Comparison of ENCODE assay signal across 14 cellular contexts in genomic region chr15:74209997-74210573, GRCh38. TPM values are rescaled to one million over a fixed set of nuclear protein-coding genes. Genes with fewer than 3 reads are reported as not detected.
DNase-seq lines count a peak whose midpoint lies in the region; ATAC-seq and TF ChIP-seq lines count a peak whose summit lies in the region.
"Had no signal": no experiment of that assay in that cellular context is flagged by ENCODE, and none has a peak within 500 bp of the region (broad histone marks: within the 10 kb centered on the region; RNA-seq: fewer than 3 reads in every experiment).

No MANE protein-coding gene starts in this region.

- DNase-seq in GM23338 (ENCODE audit: low spot score) (no peak), SK-N-SH (no peak), fibroblast of pulmonary artery (ENCODE audit: low read depth) (peak; percentile 97), retinal pigment epithelial cell (ENCODE audit: low read depth) (peak; percentile 76), HAP-1 (ENCODE audit: low spot score in 2 of 2) (no peak), NCI-H510A treated with DMSO at 0.1 percent for 48 hours (lab: John Stamatoyannopoulos, UW) (no peak), cortex of kidney (lab: John Stamatoyannopoulos, UW) (no peak)
- DNase-seq: activated effector memory CD4-positive, alpha-beta T cell treated with Interleukin-2 at 50 U/mL for 16 hours; Calu3; dorsolateral prefrontal cortex; hypothalamus; NCI-H526 treated with DMSO at 0.1 percent for 48 hours had no signal

- no peak overlapping the region for H3K27ac ChIP-seq in GM23338 (ENCODE audit: low read depth)
- peak overlapping the region; percentile 61 to 82 for H3K27ac ChIP-seq in SK-N-SH (ENCODE audit: low read depth in 2 of 2, low read length in 1 of 2)

- H3K36me3 Mint-ChIP-seq in GM23338 (ENCODE audit: low read depth), result peaks cover 26% of the 10 kb centered on the region

- POLR2A ChIA-PET in SK-N-SH (lab: Yijun Ruan, JAX), result interaction anchor here (1.2 kb wide), 1 partner anchor 12 kb away, joined by 6 read pairs; no protein-coding TSS in a partner anchor

- H3K4me2 ChIP-seq in GM23338, result peak overlapping the region; percentile 77
- H3K4me2 ChIP-seq in SK-N-SH, result peak overlapping the region; percentile 17

- peaks cover 9% of the 10 kb centered on the region for H3F3A ChIP-seq in GM23338 (replicated peaks; ENCODE audit: low read depth)
- H3F3A ChIP-seq in SK-N-SH (replicated peaks; ENCODE audit: insufficient read depth), result peaks cover 18% of the 10 kb centered on the region

- H3K9ac ChIP-seq in SK-N-SH, result peak overlapping the region; percentile 55

- H3K36me3 ChIP-seq in GM23338 (ENCODE audit: insufficient read depth), result no peaks in the 10 kb centered on the region
- no peaks in the 10 kb centered on the region for H3K36me3 ChIP-seq in SK-N-SH (replicated peaks in 1 of 2; ENCODE audit: control insufficient read depth in 1 of 2, insufficient read depth in 2 of 2, low read length in 1 of 2)
- H3K36me3 ChIP-seq in HAP-1 (replicated peaks), result no peaks in the 10 kb centered on the region

- H3K27me3 Mint-ChIP-seq in GM23338 (ENCODE audit: insufficient read depth, low read depth, poor library complexity), result peaks cover 41% of the 10 kb centered on the region

- in situ Hi-C loops in HAP-1 (cut with MboI; ENCODE audit: low sequenced_read_pairs), result loop anchor here (10.0 kb wide), 1 partner anchor 1535 kb away; no protein-coding TSS in a partner anchor

- TF ChIP-seq RAD21 in SK-N-SH (IDR thresholded peaks at IDR 0.05; ENCODE audit: low read length), result no peak

- no peaks in the 10 kb centered on the region; the same call in 1 of the 3 replicates for H3K9me3 Mint-ChIP-seq in GM23338

- CTCF ChIA-PET in SK-N-SH (lab: Yijun Ruan, JAX), result interaction anchor here (0.7 to 1.2 kb wide), 5 partner anchors 10 to 166 kb away, joined by 3 to 6 read pairs (median 3); no protein-coding TSS in a partner anchor

- WGBS in SK-N-SH (ENCODE audit: low lambda C conversion rate), result 26% methylated on average over 4 of the region's 4 CpGs

- H3K4me1 ChIP-seq in GM23338 (ENCODE audit: insufficient read depth), result peaks cover 65% of the 10 kb centered on the region
- H3K4me1 ChIP-seq in SK-N-SH (ENCODE audit: control insufficient read depth in 1 of 2, insufficient read depth in 2 of 2, low read depth in 1 of 2, low read length in 1 of 2), result peaks cover 25 to 53% of the 10 kb centered on the region in 2 experiments
- H3K4me1 ChIP-seq in HAP-1, result peaks cover 31% of the 10 kb centered on the region

- no peak overlapping the region; the same call in 1 of the 2 replicates for H3K27ac Mint-ChIP-seq in GM23338

- peaks cover 28% of the 10 kb centered on the region for H3K27me3 ChIP-seq in GM23338 (ENCODE audit: insufficient read depth)
- no peaks in the 10 kb centered on the region for H3K27me3 ChIP-seq in SK-N-SH (ENCODE audit: insufficient read depth)
- H3K27me3 ChIP-seq in HAP-1 (ENCODE audit: low read depth), result no peaks in the 10 kb centered on the region
- H3K27me3 ChIP-seq: dorsolateral prefrontal cortex had no signal

- H4K20me1 ChIP-seq in GM23338 (replicated peaks; ENCODE audit: insufficient read depth) (no peaks in the 10 kb centered on the region), SK-N-SH (ENCODE audit: insufficient read depth) (no peaks in the 10 kb centered on the region)

- no peak for TF ChIP-seq CTCF in GM23338 (conservative IDR thresholded peaks at IDR 0.05; ENCODE audit: low read depth in 2 of 2)
- TF ChIP-seq CTCF in SK-N-SH (IDR thresholded peaks at IDR 0.05), result no peak
- no peak for TF ChIP-seq CTCF in fibroblast of pulmonary artery (IDR thresholded peaks at IDR 0.05; ENCODE audit: low read length, missing control alignments)
- TF ChIP-seq CTCF in retinal pigment epithelial cell (conservative IDR thresholded peaks at IDR 0.05; ENCODE audit: low read depth, low read length), result no peak

- peaks cover 83% of the 10 kb centered on the region for H3K4me1 Mint-ChIP-seq in GM23338

- H3K79me2 ChIP-seq in GM23338 (replicated peaks; ENCODE audit: insufficient read depth), result no peaks in the 10 kb centered on the region
- H3K79me2 ChIP-seq in SK-N-SH (ENCODE audit: insufficient read depth), result no peaks in the 10 kb centered on the region

- ATAC-seq in GM23338 (no peak), GM21515 (IDR thresholded peaks at IDR 0.05; ENCODE audit: unreplicated experiment) (no peak)

- H2AFZ ChIP-seq in GM23338 (no peak overlapping the region), SK-N-SH (ENCODE audit: low read depth) (no peak overlapping the region)

- peak in 1 of 2 experiments; percentile 38; a peak in 1 of 4 replicates for TF ChIP-seq EP300 in SK-N-SH (IDR thresholded peaks at IDR 0.05; ENCODE audit: borderline replicate concordance in 1 of 2, low read depth in 1 of 2, low read length in 1 of 2)

- H3K9me2 ChIP-seq in GM23338 (ENCODE audit: insufficient read depth), result no peaks in the 10 kb centered on the region
- no peaks in the 10 kb centered on the region for H3K9me2 ChIP-seq in SK-N-SH

- peak overlapping the region; percentile 38; the same call in 1 of the 2 replicates for H3K4me3 ChIP-seq in GM23338
- H3K4me3 ChIP-seq in SK-N-SH (ENCODE audit: low read depth in 2 of 2, low read length in 1 of 2), result no peak overlapping the region
- no peak overlapping the region for H3K4me3 ChIP-seq in fibroblast of pulmonary artery (replicated peaks; ENCODE audit: low read depth, low read length)
- H3K4me3 ChIP-seq in retinal pigment epithelial cell (ENCODE audit: low read length), result no peak overlapping the region
- H3K4me3 ChIP-seq in HAP-1, result no peak overlapping the region
- H3K4me3 ChIP-seq: dorsolateral prefrontal cortex had no signal

- H3K4me3 Mint-ChIP-seq in GM23338, result no peak overlapping the region; the same call in 2 of the 3 replicates

- H3K9me3 ChIP-seq in SK-N-SH (no peaks in the 10 kb centered on the region), HAP-1 (no peaks in the 10 kb centered on the region)

TF ChIP-seq in GM23338, 12 proteins besides CTCF, POLR2A, EP300 and RAD21 (continues in another document):
- TF ChIP-seq STAT1 (IDR thresholded peaks at IDR 0.05; ENCODE audit: unreplicated experiment), result no peak
- TF ChIP-seq ZNF331 (CRISPR knock-in tag; IDR thresholded peaks at IDR 0.05; ENCODE audit: low read depth), result no peak
- TF ChIP-seq JUNB (IDR thresholded peaks at IDR 0.05; ENCODE audit: unreplicated experiment), result no peak
- no peak for TF ChIP-seq POLR2AphosphoS5 (IDR thresholded peaks at IDR 0.05; ENCODE audit: low read depth)
- no peak for TF ChIP-seq EZH2phosphoT487 (IDR thresholded peaks at IDR 0.05; ENCODE audit: unreplicated experiment)

TF ChIP-seq in SK-N-SH, 30 proteins besides CTCF, POLR2A, EP300 and RAD21 (continues in another document):
- TF ChIP-seq NFIC (IDR thresholded peaks at IDR 0.05; ENCODE audit: borderline replicate concordance) (peak; percentile 91), MAX (IDR thresholded peaks at IDR 0.05; ENCODE audit: low read depth) (no peak), MEF2A (IDR thresholded peaks at IDR 0.05; ENCODE audit: borderline replicate concordance, low read depth) (no peak), JUND (IDR thresholded peaks at IDR 0.05) (peak; percentile 80), MXI1 (IDR thresholded peaks at IDR 0.05; ENCODE audit: low read depth, low read length) (no peak), EZH2phosphoT487 (IDR thresholded peaks at IDR 0.05; ENCODE audit: borderline replicate concordance, low read depth) (no peak), ELF1 (IDR thresholded peaks at IDR 0.05) (no peak), SMC3 (IDR thresholded peaks at IDR 0.05; ENCODE audit: low read depth, low read length) (no peak), PBX3 (IDR thresholded peaks at IDR 0.05) (peak; percentile 94), NRF1 (IDR thresholded peaks at IDR 0.05; ENCODE audit: low read depth, low read length) (no peak), FOXJ3 (CRISPR knock-in tag; IDR thresholded peaks at IDR 0.05) (no peak), TCF12 (IDR thresholded peaks at IDR 0.05) (peak; percentile 74), YY1 (IDR thresholded peaks at IDR 0.05; ENCODE audit: low read depth) (no peak), SIN3A (IDR thresholded peaks at IDR 0.05; ENCODE audit: borderline replicate concordance, low read depth, low read length) (no peak)

RNA-seq across cellular contexts. Expression of gene STRA6, which starts 7.5 kb away (rescaled TPM):
- 9.9 and 14.1 TPM in 2 replicates for total RNA-seq in GM23338 (2014; rRNA removed; shearing (Covaris generic))
- 8.2 TPM in 2 replicates for polyA plus RNA-seq in GM23338 (2016; fragmentation: Nextera tagmentation; extraction: Ambion mirVana)
- polyA plus RNA-seq in SK-N-SH (2012; rRNA removed), result 27.9 and 31.0 TPM in 2 replicates
- polyA plus RNA-seq in SK-N-SH (2012; cell fraction: cytosol; rRNA removed), result 7.3 and 13.0 TPM in 2 replicates
- 140 and 152 TPM in 2 replicates for polyA plus RNA-seq in SK-N-SH (2012; cell fraction: nucleus; rRNA removed)
- total RNA-seq: SK-MEL-5 had no signal

RNA-seq across cellular contexts. Expression of gene CCDC33, which starts 26.0 kb away (rescaled TPM):
- 0.27 and 2.6 TPM in 2 replicates for total RNA-seq in GM23338 (2014; rRNA removed; shearing (Covaris generic))
- polyA plus RNA-seq in GM23338 (2016; fragmentation: Nextera tagmentation; extraction: Ambion mirVana), result 2.5 and 2.8 TPM in 2 replicates
- polyA plus RNA-seq in SK-N-SH (2012; rRNA removed), result 3.3 and 4.0 TPM in 2 replicates
- 1.8 and 2.9 TPM in 2 replicates for polyA plus RNA-seq in SK-N-SH (2012; cell fraction: cytosol; rRNA removed)
- polyA plus RNA-seq in SK-N-SH (2012; cell fraction: nucleus; rRNA removed), result 3.9 and 4.0 TPM in 2 replicates
- total RNA-seq: SK-MEL-5 had no signal

RNA-seq across cellular contexts. Expression of gene ISLR, which starts 36.6 kb away (rescaled TPM):
- 1.6 TPM in 1 of 2 replicates, not detected in the other for total RNA-seq in GM23338 (2014; rRNA removed; shearing (Covaris generic))
- polyA plus RNA-seq in GM23338 (2016; fragmentation: Nextera tagmentation; extraction: Ambion mirVana) (0.09 and 0.55 TPM in 2 replicates), SK-N-SH (2012; rRNA removed) (3.4 and 7.3 TPM in 2 replicates)
- polyA plus RNA-seq in SK-N-SH (2012; cell fraction: cytosol; rRNA removed), result 1.9 and 3.0 TPM in 2 replicates
- polyA plus RNA-seq in SK-N-SH (2012; cell fraction: nucleus; rRNA removed), result 1.7 and 1.9 TPM in 2 replicates
- total RNA-seq: Calu3, SK-MEL-5 had no signal

Comparison
In these comparisons a context has a peak if more than half of its experiments do, and no peak if none do; other contexts are left out.
1. DNase-seq: peak in fibroblast of pulmonary artery (single experiment) and retinal pigment epithelial cell (single experiment); none in GM23338 (single experiment), SK-N-SH (single experiment), HAP-1 (0 of 2), NCI-H510A treated with DMSO at 0.1 percent for 48 hours (single experiment) and cortex of kidney (single experiment).